Comparison of ENCODE assay signal across 26 cellular contexts in genomic region chr20:16691381-16691780, GRCh38. TPM values are rescaled to one million over a fixed set of nuclear protein-coding genes. Genes with fewer than 3 reads are reported as not detected.
DNase-seq lines count a peak whose midpoint lies in the region.
"Had no signal": no experiment of that assay in that cellular context is flagged by ENCODE, and none has a peak within 500 bp of the region (broad histone marks: within the 10 kb centered on the region; RNA-seq: fewer than 3 reads in every experiment).

No MANE protein-coding gene starts in this region.

- H3K9me3 ChIP-seq in BLaER1 = no peaks in the 10 kb centered on the region
- H3K9me3 ChIP-seq: A549 had no signal

- H3K4me2 ChIP-seq in BLaER1 = peak overlapping the region; percentile 72
- H3K4me2 ChIP-seq: A549 had no signal

- H3K27ac ChIP-seq in BLaER1 = peak overlapping the region; percentile 55
- H3K27ac ChIP-seq: 22Rv1, A549, C4-2B had no signal

- no peaks in the 10 kb centered on the region for H3K36me3 ChIP-seq in BLaER1

- peak overlapping the region; percentile 30; the same call in 1 of the 2 replicates for H3K4me3 ChIP-seq in BLaER1
- H3K4me3 ChIP-seq: A549, GM12878 had no signal

- H3K4me1 ChIP-seq in BLaER1 = peaks cover 80% of the 10 kb centered on the region
- H3K4me1 ChIP-seq: A549 had no signal

- H4K20me1 ChIP-seq in BLaER1 = no peaks in the 10 kb centered on the region

- H3K9ac ChIP-seq in BLaER1 = no peak overlapping the region

- no peaks in the 10 kb centered on the region for H3K27me3 ChIP-seq in BLaER1

- DNase-seq in COLO829 (ENCODE audit: low spot score) (peak; percentile 79), RPMI7951 (ENCODE audit: low read depth) (peak; percentile 11), foreskin melanocyte (peak; percentile 77), T-helper 9 cell (no peak), middle frontal gyrus (ENCODE audit: extremely low spot score, low spot score) (no peak)
- DNase-seq in activated naive CD4-positive, alpha-beta T cell treated with anti-CD3 and anti-CD28 coated beads, Interleukin-2, amount 50 U/mL, for 16 hours = no peak
- DNase-seq: AML-193; CD4-positive, alpha-beta T cell; CD8-positive, alpha-beta T cell; COR-L47; DMS 273 treated with DMSO at 0.1 percent for 48 hours; DMS153; DMS53; DMS79; DND-41; EL; GDM1 had no signal

RNA-seq across cellular contexts. Expression of gene SNRPB2, which starts 38.4 kb away (rescaled TPM):
- 133 and 174 TPM in 2 replicates for total RNA-seq in RPMI7951 (2014; rRNA removed; shearing (Covaris generic))

RNA-seq across cellular contexts. Expression of gene OTOR, which starts 56.8 kb away (rescaled TPM):
- total RNA-seq in RPMI7951 (2014; rRNA removed; shearing (Covaris generic)) = not detected in 2 replicates
- total RNA-seq: A172; B cell; CD4-positive, alpha-beta T cell; CD8-positive, alpha-beta T cell; Daoy; G401; GM12878 had no signal

Comparison
In these comparisons a context has a peak if more than half of its experiments do, and no peak if none do; other contexts are left out.
1. DNase-seq: peak in COLO829 (single experiment), RPMI7951 (single experiment) and foreskin melanocyte (single experiment); none in T-helper 9 cell (single experiment), middle frontal gyrus (single experiment) and activated naive CD4-positive, alpha-beta T cell treated with anti-CD3 and anti-CD28 coated beads, Interleukin-2, amount 50 U/mL, for 16 hours (single experiment).